In the genomic region with DNA sequence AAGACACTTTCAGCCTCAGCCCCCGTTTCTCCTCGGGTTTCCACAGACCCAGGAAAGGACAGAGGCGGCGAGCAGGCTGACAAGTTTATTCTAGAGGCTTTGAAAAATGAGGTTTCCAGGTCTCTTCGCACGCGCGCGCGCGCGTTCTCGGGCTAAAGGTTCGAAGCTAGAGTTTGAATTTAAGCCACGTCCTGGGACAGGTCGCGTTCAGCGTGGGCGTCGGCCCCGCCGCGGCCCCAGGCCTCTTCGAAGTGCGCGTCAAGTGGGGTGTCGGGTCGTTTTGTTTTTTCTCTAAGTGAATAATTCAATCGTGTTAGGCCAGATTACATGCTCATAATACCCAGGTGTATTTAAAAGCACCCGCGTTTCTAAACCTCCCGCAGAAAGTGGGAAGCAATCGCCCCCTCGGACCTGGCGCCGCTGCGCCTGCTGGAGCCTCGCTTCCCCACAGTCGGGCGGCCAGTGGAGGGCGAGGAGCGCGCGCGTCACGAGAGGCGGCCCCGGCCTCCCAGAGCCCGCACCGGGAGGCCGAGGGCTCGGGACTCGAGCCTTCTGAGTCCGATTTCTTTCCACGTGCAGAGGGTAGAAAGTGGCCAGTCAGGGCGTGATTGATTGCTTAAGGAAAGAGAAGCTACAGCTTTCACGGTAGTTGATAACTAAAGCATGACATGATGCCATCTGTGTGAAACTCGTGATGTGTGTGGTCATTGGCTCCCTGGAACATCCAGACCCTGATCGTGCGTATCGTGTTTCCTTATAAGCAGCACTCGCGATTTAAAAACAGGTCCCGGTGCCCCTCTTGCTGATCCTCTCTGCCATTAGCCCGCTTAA, we compare ENCODE assay signal across 9 cellular contexts. TPM values are rescaled to one million over a fixed set of nuclear protein-coding genes. Genes with fewer than 3 reads are reported as not detected.
DNase-seq lines count a peak whose midpoint lies in the region; ATAC-seq and TF ChIP-seq lines count a peak whose summit lies in the region.
"Had no signal": no experiment of that assay in that cellular context is flagged by ENCODE, and none has a peak within 500 bp of the region (broad histone marks: within the 10 kb centered on the region; RNA-seq: fewer than 3 reads in every experiment).

No MANE protein-coding gene starts in this region.

- ATAC-seq in T-helper 17 cell (no peak), omental fat pad (ENCODE audit: low FRiP score) (no peak), GM18502 (IDR thresholded peaks at IDR 0.05; ENCODE audit: poor library complexity, unreplicated experiment) (no peak)

- DNase-seq in Ammon's horn (ENCODE audit: low spot score) = peak; percentile 66
- DNase-seq in T-helper 17 cell = no peak
- DNase-seq in glutamatergic neuron = peak; percentile 46
- peak in 3 of 5 donors; percentile 32 to 65 (median 38) for DNase-seq in ovary
- no peak for DNase-seq in stimulated activated CD4-positive, alpha-beta T cell treated with anti-CD3 and anti-CD28 coated beads, Interleukin-2, amount 100 ng/mL, for 24 hours
- no peak for DNase-seq in GM13976 (ENCODE audit: low spot score)
- no peak for DNase-seq in omental fat pad (ENCODE audit: low spot score)

- H3K27me3 Mint-ChIP-seq in T-helper 17 cell = peaks cover 79% of the 10 kb centered on the region
- peaks cover 2% of the 10 kb centered on the region for H3K27me3 Mint-ChIP-seq in glutamatergic neuron (ENCODE audit: unreplicated experiment)

- peak overlapping the region; percentile 47 for H3K4me3 Mint-ChIP-seq in T-helper 17 cell
- peak overlapping the region; percentile 78 for H3K4me3 Mint-ChIP-seq in glutamatergic neuron (ENCODE audit: unreplicated experiment)
- H3K4me3 Mint-ChIP-seq: central memory CD8-positive, alpha-beta T cell had no signal

- H3K9me3 ChIP-seq in T-helper 17 cell (ENCODE audit: control insufficient read depth, low read length, poor library complexity, severe bottlenecking) = no peaks in the 10 kb centered on the region
- H3K9me3 ChIP-seq in ovary = no peaks in the 10 kb centered on the region

- TF ChIP-seq EP300 in ovary (IDR thresholded peaks at IDR 0.05) = no peak

- H3K36me3 Mint-ChIP-seq in T-helper 17 cell (ENCODE audit: low read depth) (peaks cover 4% of the 10 kb centered on the region), glutamatergic neuron (ENCODE audit: unreplicated experiment) (no peaks in the 10 kb centered on the region)

- H3K4me1 ChIP-seq in ovary (ENCODE audit: insufficient read depth) = peaks cover 9% of the 10 kb centered on the region

- intact Hi-C loops in ovary (cut with DNase I) = no loop called here

- no peaks in the 10 kb centered on the region for H3K27me3 ChIP-seq in ovary

- H3K4me3 ChIP-seq in ovary = peak overlapping the region; percentile 24

- peak overlapping the region; percentile 19 for H3K27ac Mint-ChIP-seq in T-helper 17 cell
- H3K27ac Mint-ChIP-seq in glutamatergic neuron (ENCODE audit: unreplicated experiment) = peak overlapping the region; percentile 59

- WGBS in ovary, 3 donors = 1 to 3% (median 2%) methylated on average over 65 of the region's 65 CpGs

- peaks cover 11% of the 10 kb centered on the region for H3K4me1 Mint-ChIP-seq in T-helper 17 cell
- peaks cover 54% of the 10 kb centered on the region for H3K4me1 Mint-ChIP-seq in glutamatergic neuron (ENCODE audit: low read depth, unreplicated experiment)

- no peak for TF ChIP-seq POLR2A in ovary (IDR thresholded peaks at IDR 0.05)

- in situ Hi-C loops in GM13976 (cut with MboI; ENCODE audit: low sequenced_read_pairs, unreplicated experiment) = no loop called here

- peaks cover 6% of the 10 kb centered on the region for H3K9me3 Mint-ChIP-seq in glutamatergic neuron (ENCODE audit: unreplicated experiment)
- H3K9me3 Mint-ChIP-seq: central memory CD8-positive, alpha-beta T cell had no signal

- H3K27ac ChIP-seq in ovary = peak overlapping the region; percentile 33 to 65

- H3K36me3 ChIP-seq in ovary = no peaks in the 10 kb centered on the region

- TF ChIP-seq CTCF in glutamatergic neuron (IDR thresholded peaks at IDR 0.05; ENCODE audit: partially characterized antibody, unreplicated experiment) = no peak
- no peak for TF ChIP-seq CTCF in ovary (IDR thresholded peaks at IDR 0.05)
- no peak for TF ChIP-seq CTCF in GM13976 (IDR thresholded peaks at IDR 0.05; ENCODE audit: borderline replicate concordance, control extremely low read depth, extremely low read depth, insufficient read depth, missing control alignments)
- no peak for TF ChIP-seq CTCF in omental fat pad (IDR thresholded peaks at IDR 0.05)

RNA-seq across cellular contexts. Expression of a gene that starts 15.8 kb away (rescaled TPM):
- not detected for total RNA-seq in T-helper 17 cell
- total RNA-seq in glutamatergic neuron (ENCODE audit: unreplicated experiment) = 23.5 TPM
- total RNA-seq in ovary = under 1 TPM in 5 of 7 donors, not detected in 2; 0.23 to 0.69 (median 0.45) TPM
- polyA plus RNA-seq in ovary = under 1 TPM; 0.24 to 0.33 TPM
- total RNA-seq in omental fat pad = not detected

Comparison
In these comparisons a context has a peak if more than half of its experiments do, and no peak if none do; other contexts are left out.
1. DNase-seq: peak in Ammon's horn (single experiment), glutamatergic neuron (single experiment) and ovary (3 of 5); none in T-helper 17 cell (0 of 3), stimulated activated CD4-positive, alpha-beta T cell treated with anti-CD3 and anti-CD28 coated beads, Interleukin-2, amount 100 ng/mL, for 24 hours (0 of 2), GM13976 (single experiment) and omental fat pad (single experiment).
2. RNA of a gene that starts 15.8 kb away (total RNA-seq): 23.5 TPM in glutamatergic neuron (single experiment); 0.23 to 0.69 TPM in ovary, not detected in omental fat pad and not detected in T-helper 17 cell; every median in the first group is over 10 times any median in the second.